Comparison of ENCODE assay signal across 8 cellular contexts in genomic region chr14:104968153-104968527, GRCh38. TPM values are rescaled to one million over a fixed set of nuclear protein-coding genes. Genes with fewer than 3 reads are reported as not detected.
A peak's percentile ranks its signal among the peaks of the same experiment; 100 is the strongest.
DNase-seq lines count a peak whose midpoint lies in the region; ATAC-seq and TF ChIP-seq lines count a peak whose summit lies in the region.

No MANE protein-coding gene starts in this region.

- peaks cover 23% of the 10 kb centered on the region for H3K4me1 ChIP-seq in HUES64 (ENCODE audit: insufficient read depth, low read length)
- peaks cover 0 to 68% (median 61%) of the 10 kb centered on the region in 4 donors for H3K4me1 ChIP-seq in tibial artery

- no peak for ATAC-seq in activated naive CD8-positive, alpha-beta T cell treated with anti-CD3 and anti-CD28 coated beads, Interleukin-2, amount 50 U/mL, for 24 hours

- H3K9me3 ChIP-seq in HUES64 (ENCODE audit: insufficient read depth, low read depth, low read length) (no peaks in the 10 kb centered on the region), tibial artery (no peaks in the 10 kb centered on the region)

- peaks cover 72% of the 10 kb centered on the region for H3K4me1 Mint-ChIP-seq in chondrocyte (ENCODE audit: low read depth)
- no peaks in the 10 kb centered on the region for H3K4me1 Mint-ChIP-seq in activated naive CD8-positive, alpha-beta T cell treated with anti-CD3 and anti-CD28 coated beads, Interleukin-2, amount 50 U/mL, for 24 hours

- no peak overlapping the region for H3K9ac ChIP-seq in HUES64 (ENCODE audit: low read depth, low read length)

- no peaks in the 10 kb centered on the region for H3K9me3 Mint-ChIP-seq in chondrocyte (ENCODE audit: low read depth)
- no peaks in the 10 kb centered on the region for H3K9me3 Mint-ChIP-seq in activated naive CD8-positive, alpha-beta T cell treated with anti-CD3 and anti-CD28 coated beads, Interleukin-2, amount 50 U/mL, for 24 hours

- H3K27me3 ChIP-seq in HUES64 (ENCODE audit: insufficient read depth, low read length) (peaks cover 4% of the 10 kb centered on the region; the same call in 1 of the 2 replicates), tibial artery (no peaks in the 10 kb centered on the region)

- H3K36me3 ChIP-seq in HUES64 (ENCODE audit: insufficient read depth, low read length) = no peaks in the 10 kb centered on the region
- H3K36me3 ChIP-seq in tibial artery = no peaks in the 10 kb centered on the region

- H3K27ac ChIP-seq in HUES64 (ENCODE audit: low read depth, low read length) (no peak overlapping the region), tibial artery (peak overlapping the region; percentile 93 to 97)

- peak overlapping the region; percentile 95 for H3K27ac Mint-ChIP-seq in chondrocyte (ENCODE audit: unreplicated experiment)
- H3K27ac Mint-ChIP-seq in activated naive CD8-positive, alpha-beta T cell treated with anti-CD3 and anti-CD28 coated beads, Interleukin-2, amount 50 U/mL, for 24 hours = no peak overlapping the region

- H3K4me3 ChIP-seq in HUES64 (ENCODE audit: low read length) = peak overlapping the region; percentile 43
- H3K4me3 ChIP-seq in tibial artery = peak overlapping the region; percentile 45 to 51

- no peak for TF ChIP-seq CTCF in chondrocyte (IDR thresholded peaks at IDR 0.05)
- no peak for TF ChIP-seq CTCF in tibial artery (IDR thresholded peaks at IDR 0.05)

- H3K36me3 Mint-ChIP-seq in chondrocyte (ENCODE audit: low read depth) = no peaks in the 10 kb centered on the region
- H3K36me3 Mint-ChIP-seq in activated naive CD8-positive, alpha-beta T cell treated with anti-CD3 and anti-CD28 coated beads, Interleukin-2, amount 50 U/mL, for 24 hours (ENCODE audit: low read depth) = no peaks in the 10 kb centered on the region

- WGBS in HUES64 = 17% methylated on average over 12 of the region's 12 CpGs

- DNase-seq in chondrocyte (ENCODE audit: low spot score) = no peak
- DNase-seq in left kidney (ENCODE audit: low read depth, low spot score) = peak; percentile 85
- peak; percentile 88 to 96 for DNase-seq in tibial artery
- DNase-seq in NCI-H1930 (lab: John Stamatoyannopoulos, UW) = no peak
- DNase-seq in D341Med (ENCODE audit: low spot score) = no peak
- DNase-seq in stimulated activated CD4-positive, alpha-beta T cell treated with anti-CD3 and anti-CD28 coated beads, Interleukin-4, amount 100 ng/mL, for 4 hours = no peak
- no peak for DNase-seq in activated naive CD8-positive, alpha-beta T cell treated with anti-CD3 and anti-CD28 coated beads, Interleukin-2, amount 50 U/mL, for 24 hours

- intact Hi-C loops in tibial artery (cut with DNase I; ENCODE audit: low total_unique reads) = no loop called here

- H3K4me3 Mint-ChIP-seq in chondrocyte (ENCODE audit: unreplicated experiment) = peak overlapping the region; percentile 84
- no peak overlapping the region for H3K4me3 Mint-ChIP-seq in activated naive CD8-positive, alpha-beta T cell treated with anti-CD3 and anti-CD28 coated beads, Interleukin-2, amount 50 U/mL, for 24 hours

- no peaks in the 10 kb centered on the region for H3K27me3 Mint-ChIP-seq in chondrocyte (ENCODE audit: low read depth)
- peaks cover 16% of the 10 kb centered on the region for H3K27me3 Mint-ChIP-seq in activated naive CD8-positive, alpha-beta T cell treated with anti-CD3 and anti-CD28 coated beads, Interleukin-2, amount 50 U/mL, for 24 hours

RNA-seq across cellular contexts. Expression of gene AHNAK2, which starts 10.0 kb away (rescaled TPM):
- polyA plus RNA-seq in HUES64 (2013, experiment 1 of 2) = 0.55 TPM
- polyA plus RNA-seq in HUES64 (2013, experiment 2 of 2) = 0.76 TPM
- 271 to 361 TPM (median 274 TPM) in 3 replicates for total RNA-seq in chondrocyte

RNA-seq across cellular contexts. Expression of gene CLBA1, which starts 17.4 kb away (rescaled TPM):
- 3.4 TPM for polyA plus RNA-seq in HUES64 (2013, experiment 1 of 2)
- 3.2 TPM for polyA plus RNA-seq in HUES64 (2013, experiment 2 of 2)
- total RNA-seq in chondrocyte = 6.0 to 6.3 TPM (median 6.3 TPM) in 3 replicates

RNA-seq across cellular contexts. Expression of gene PLD4, which starts 43.5 kb away (rescaled TPM):
- not detected for polyA plus RNA-seq in HUES64 (2013, experiment 1 of 2)
- polyA plus RNA-seq in HUES64 (2013, experiment 2 of 2) = not detected
- total RNA-seq in chondrocyte = 0.07 to 0.10 TPM in 2 of 3 replicates, not detected in the other

RNA-seq across cellular contexts. Expression of gene CDCA4, which starts 52.7 kb away (rescaled TPM):
- 52.6 TPM for polyA plus RNA-seq in HUES64 (2013, experiment 1 of 2)
- polyA plus RNA-seq in HUES64 (2013, experiment 2 of 2) = 53.4 TPM
- total RNA-seq in chondrocyte = 15.6 to 18.8 TPM (median 18.0 TPM) in 3 replicates

Comparison
In these comparisons a context has a peak if more than half of its experiments do, and no peak if none do; other contexts are left out.
1. DNase-seq: peak in left kidney (single experiment) and tibial artery (2 of 2); none in chondrocyte (single experiment), NCI-H1930 (0 of 2), D341Med (single experiment), stimulated activated CD4-positive, alpha-beta T cell treated with anti-CD3 and anti-CD28 coated beads, Interleukin-4, amount 100 ng/mL, for 4 hours (0 of 2) and activated naive CD8-positive, alpha-beta T cell treated with anti-CD3 and anti-CD28 coated beads, Interleukin-2, amount 50 U/mL, for 24 hours (single experiment).